Comparison of ENCODE assay signal across 8 cellular contexts in the genomic region with DNA sequence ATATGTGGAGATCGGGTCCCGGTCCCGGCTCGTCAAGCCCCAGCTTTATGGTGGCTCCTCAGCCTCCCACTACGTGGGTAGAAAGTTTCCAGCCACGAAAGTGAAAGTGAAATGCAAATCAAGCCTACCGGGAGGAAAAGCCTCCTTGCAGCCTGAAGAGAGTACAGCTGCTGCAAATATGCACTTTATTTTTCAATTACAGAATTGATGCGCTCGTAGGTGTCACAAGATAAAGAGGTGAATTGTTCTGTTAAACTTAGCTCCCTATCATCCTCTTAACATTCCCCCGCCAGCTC. TPM values are rescaled to one million over a fixed set of nuclear protein-coding genes. Genes with fewer than 3 reads are reported as not detected.
DNase-seq lines count a peak whose midpoint lies in the region; ATAC-seq and TF ChIP-seq lines count a peak whose summit lies in the region.

No MANE protein-coding gene starts in this region.

- H2BK12ac ChIP-seq in mesenchymal stem cell (ENCODE audit: low read length in 2 of 2) = no peak overlapping the region

- peak overlapping the region; percentile 84 for H3K4me2 ChIP-seq in mesenchymal stem cell (ENCODE audit: low read length, poor library complexity, severe bottlenecking)

- no peak overlapping the region for H2BK120ac ChIP-seq in mesenchymal stem cell (ENCODE audit: low read depth, low read length)

- H3K79me1 ChIP-seq in mesenchymal stem cell (replicated peaks; ENCODE audit: low read length, poor library complexity, severe bottlenecking) = peaks cover 2% of the 10 kb centered on the region

- peak overlapping the region; percentile 96 for H2BK5ac ChIP-seq in mesenchymal stem cell (ENCODE audit: low read depth, low read length, poor library complexity, severe bottlenecking)

- no peak for TF ChIP-seq CTCF in heart left ventricle (IDR thresholded peaks at IDR 0.05)
- no peak for TF ChIP-seq CTCF in body of pancreas (IDR thresholded peaks at IDR 0.05)

- H3K23ac ChIP-seq in mesenchymal stem cell (ENCODE audit: low read length in 2 of 2) = no peak overlapping the region

- 2 to 3% (median 3%) methylated on average over 10 of the region's 10 CpGs for WGBS in heart left ventricle, 4 donors
- 1% methylated on average over 8 to 10 of the region's 10 CpGs for WGBS in body of pancreas, 2 donors
- 7% methylated on average over 9 of the region's 10 CpGs for WGBS in mesenchymal stem cell
- WGBS in urinary bladder = 5% methylated on average over 10 of the region's 10 CpGs

- ATAC-seq in heart left ventricle = no peak
- ATAC-seq in Right ventricle myocardium inferior = no peak
- ATAC-seq in body of pancreas = no peak
- ATAC-seq in HG02938 (IDR thresholded peaks at IDR 0.05; ENCODE audit: unreplicated experiment) = no peak

- peak overlapping the region; percentile 84 for H4K8ac ChIP-seq in mesenchymal stem cell (ENCODE audit: low read length)

- H3K27me3 ChIP-seq in heart left ventricle = no peaks in the 10 kb centered on the region
- no peaks in the 10 kb centered on the region for H3K27me3 ChIP-seq in body of pancreas
- H3K27me3 ChIP-seq in mesenchymal stem cell (ENCODE audit: control insufficient read depth in 1 of 2, insufficient read depth in 1 of 2, low read length in 2 of 2) = no peaks in the 10 kb centered on the region

- H4K91ac ChIP-seq in mesenchymal stem cell (ENCODE audit: low read length) = peak overlapping the region; percentile 67

- H2AK5ac ChIP-seq in mesenchymal stem cell (ENCODE audit: low read length, severe bottlenecking) = peak overlapping the region; percentile 60

- no peak overlapping the region for H2BK15ac ChIP-seq in mesenchymal stem cell (ENCODE audit: low read depth, poor library complexity, severe bottlenecking)

- H3K18ac ChIP-seq in mesenchymal stem cell (ENCODE audit: low read depth in 1 of 2, low read length in 2 of 2) = peak overlapping the region; percentile 63 to 93

- H3K27ac ChIP-seq in heart left ventricle (peak overlapping the region; percentile 30 to 96 (median 85)), body of pancreas (peak overlapping the region; percentile 78 to 93 (median 88)), mesenchymal stem cell (ENCODE audit: low read length, poor library complexity, severe bottlenecking) (peak overlapping the region; percentile 100), urinary bladder (ENCODE audit: low read depth) (peak overlapping the region; percentile 24)

- peak overlapping the region; percentile 100 for H3K9ac ChIP-seq in mesenchymal stem cell (ENCODE audit: low read length)

- H3K4me3 ChIP-seq in heart left ventricle (peak overlapping the region; percentile 64 to 98 (median 81)), body of pancreas (peak overlapping the region in 1 of 2 donors; percentile 51), mesenchymal stem cell (ENCODE audit: insufficient read depth in 1 of 2, low read depth in 1 of 2, low read length in 2 of 2) (peak overlapping the region; percentile 54 to 100), urinary bladder (ENCODE audit: low read depth, low read length) (peak overlapping the region; percentile 63)

- peak overlapping the region in 1 of 2 experiments; percentile 84 for H3K4ac ChIP-seq in mesenchymal stem cell (ENCODE audit: low read depth in 1 of 2, low read length in 2 of 2)

- intact Hi-C loops in heart left ventricle (cut with DNase I) (loop anchor here in 3 of 10 donors (10.0 kb wide), 1 partner anchor 325 kb away; no protein-coding TSS in a partner anchor), Right ventricle myocardium inferior (cut with DNase I) (no loop called here), body of pancreas (cut with DNase I) (no loop called here)

- peaks cover 0 to 32% (median 23%) of the 10 kb centered on the region in 9 donors for H3K36me3 ChIP-seq in heart left ventricle
- H3K36me3 ChIP-seq in body of pancreas (replicated peaks in 1 of 2; ENCODE audit: insufficient read depth in 1 of 2, low read depth in 2 of 2) = peaks cover 0 to 3% of the 10 kb centered on the region in 2 donors
- peaks cover 3 to 35% of the 10 kb centered on the region in 2 experiments for H3K36me3 ChIP-seq in mesenchymal stem cell (ENCODE audit: control insufficient read depth in 1 of 2, insufficient read depth in 2 of 2, low read depth in 1 of 2, low read length in 2 of 2)
- peaks cover 1% of the 10 kb centered on the region for H3K36me3 ChIP-seq in urinary bladder (ENCODE audit: insufficient read depth)

- H3K14ac ChIP-seq in mesenchymal stem cell (ENCODE audit: low read length in 2 of 2) = no peak overlapping the region

- H3K9me3 ChIP-seq in heart left ventricle = no peaks in the 10 kb centered on the region
- no peaks in the 10 kb centered on the region for H3K9me3 ChIP-seq in body of pancreas
- no peaks in the 10 kb centered on the region for H3K9me3 ChIP-seq in mesenchymal stem cell (ENCODE audit: control insufficient read depth, low read length)

- TF ChIP-seq POLR2A in heart left ventricle (IDR thresholded peaks at IDR 0.05) = no peak
- TF ChIP-seq POLR2A in body of pancreas (IDR thresholded peaks at IDR 0.05) = no peak

- H3K4me1 ChIP-seq in heart left ventricle = peaks cover 0 to 29% (median 18%) of the 10 kb centered on the region in 12 donors
- H3K4me1 ChIP-seq in body of pancreas = peaks cover 18% of the 10 kb centered on the region
- H3K4me1 ChIP-seq in mesenchymal stem cell (ENCODE audit: control insufficient read depth, insufficient read depth, low read depth, low read length) = peaks cover 7% of the 10 kb centered on the region
- H3K4me1 ChIP-seq in urinary bladder (ENCODE audit: insufficient read depth) = no peaks in the 10 kb centered on the region

- DNase-seq in heart left ventricle (no peak), Right ventricle myocardium inferior (ENCODE audit: missing footprints) (no peak), body of pancreas (no peak), mesenchymal stem cell (no peak), NCI-H1417 (lab: John Stamatoyannopoulos, UW) (no peak), NCI-H1694 treated with DMSO at 0.1 percent for 48 hours (lab: John Stamatoyannopoulos, UW) (no peak)

- H2AFZ ChIP-seq in mesenchymal stem cell (ENCODE audit: low read depth, low read length) = peak overlapping the region; percentile 44

RNA-seq across cellular contexts. Expression of a gene that starts 0.4 kb away (rescaled TPM):
- 10 to 100 TPM; 20.2 to 52.7 (median 22.9) TPM for total RNA-seq in heart left ventricle
- 10 to 100 TPM; 18.7 to 45.4 TPM for polyA plus RNA-seq in heart left ventricle
- total RNA-seq in Right ventricle myocardium inferior = 35.8 TPM
- 10 to 100 TPM; 22.8 to 32.0 TPM for total RNA-seq in body of pancreas
- 53.6 TPM for polyA plus RNA-seq in mesenchymal stem cell (2013, experiment 1 of 2)
- polyA plus RNA-seq in mesenchymal stem cell (2013, experiment 2 of 2) = 57.8 TPM
- total RNA-seq in urinary bladder = 91.9 TPM
- 56.8 TPM for polyA plus RNA-seq in urinary bladder

RNA-seq across cellular contexts. Expression of a gene that starts 6.7 kb away (rescaled TPM):
- total RNA-seq in heart left ventricle (100 to 1,000 TPM in 1 of 9 donors, 10 to 100 TPM in 8; 64.5 to 105 (median 86.8) TPM), Right ventricle myocardium inferior (57.2 TPM), body of pancreas (10 to 100 TPM; 10.2 to 13.5 TPM), urinary bladder (36.9 TPM)
- polyA plus RNA-seq in heart left ventricle (10 to 100 TPM; 22.5 to 24.9 TPM), urinary bladder (22.1 TPM)
- 29.5 TPM for polyA plus RNA-seq in mesenchymal stem cell (2013, experiment 1 of 2)
- polyA plus RNA-seq in mesenchymal stem cell (2013, experiment 2 of 2) = 32.0 TPM

RNA-seq across cellular contexts. Expression of a gene that starts 7.3 kb away (rescaled TPM):
- total RNA-seq in heart left ventricle (10 to 100 TPM; 69.4 to 99.4 (median 82.0) TPM), Right ventricle myocardium inferior (86.3 TPM), body of pancreas (10 to 100 TPM; 24.7 to 48.0 TPM), urinary bladder (131 TPM)
- polyA plus RNA-seq in heart left ventricle (100 to 1,000 TPM in 1 of 2 donors, 10 to 100 TPM in 1; 88.7 to 124 TPM), urinary bladder (116 TPM)
- polyA plus RNA-seq in mesenchymal stem cell (2013, experiment 1 of 2) = 159 TPM
- polyA plus RNA-seq in mesenchymal stem cell (2013, experiment 2 of 2) = 168 TPM

Comparison
In these comparisons a context has a peak if more than half of its experiments do, and no peak if none do; other contexts are left out.
1. H3K27ac ChIP-seq: peak in every context shown above with its lines; median percentile 100 in mesenchymal stem cell; 88 in body of pancreas; 85 in heart left ventricle; 24 in urinary bladder.